9 cellular contexts compared by ENCODE assay signal in the genomic region with DNA sequence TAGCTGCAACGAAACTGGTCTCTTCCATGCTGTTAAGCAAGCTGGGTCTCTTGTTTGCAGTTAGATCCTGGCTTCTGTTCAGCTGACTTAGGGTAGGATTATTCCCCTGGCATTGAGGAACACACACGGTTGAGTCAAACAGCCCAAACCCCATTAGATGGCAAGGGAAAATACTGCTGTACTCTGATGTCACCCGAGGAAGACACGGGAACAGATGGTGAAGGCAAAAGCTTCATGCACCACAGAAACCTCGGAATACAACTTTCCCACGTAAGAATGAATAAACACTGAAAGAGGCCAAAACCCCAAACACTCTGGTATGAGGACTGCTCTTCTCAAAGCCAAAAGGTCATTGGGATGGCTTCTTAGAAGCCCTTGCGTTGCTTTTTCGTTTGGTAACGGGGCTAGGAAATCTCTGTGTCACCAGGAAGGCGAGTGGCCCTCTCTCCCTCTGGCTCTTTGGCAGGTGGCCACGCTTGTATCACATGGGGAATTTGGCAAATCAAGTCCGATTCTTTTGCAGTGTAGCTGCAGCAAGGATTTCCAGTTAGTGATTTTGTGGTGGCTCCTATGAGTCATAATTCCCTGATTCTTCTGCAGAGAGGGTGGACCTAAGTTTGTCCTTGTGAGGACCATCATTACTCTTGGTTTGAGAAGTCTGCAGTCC. TPM values are rescaled to one million over a fixed set of nuclear protein-coding genes. Genes with fewer than 3 reads are reported as not detected.
A peak's percentile ranks its signal among the peaks of the same experiment; 100 is the strongest.
DNase-seq lines count a peak whose midpoint lies in the region; ATAC-seq and TF ChIP-seq lines count a peak whose summit lies in the region.
"Had no signal": no experiment of that assay in that cellular context is flagged by ENCODE, and none has a peak within 500 bp of the region (broad histone marks: within the 10 kb centered on the region; RNA-seq: fewer than 3 reads in every experiment).

No MANE protein-coding gene starts in this region.

- intact Hi-C loops in activated T-helper 2 cell treated with anti-CD3 and anti-CD28 coated beads, Interferon-gamma antibody, Interleukin-2, Interleukin-4, amounts not matched to agents 10 μg/mL and 5 μg/mL and 100 μg/mL, durations not matched to agents 14 hours and 24 hours and 36 hours (cut with micrococcal nuclease) = loop anchor here (1.0 kb wide), 2 partner anchors 10 to 16 kb away; no protein-coding TSS in a partner anchor
- intact Hi-C loops in sigmoid colon (cut with DNase I) = no loop called here

- peaks cover 0 to 11% (median 9%) of the 10 kb centered on the region in 4 donors for H3K4me1 ChIP-seq in sigmoid colon

- TF ChIP-seq CTCF in GM06990 (IDR thresholded peaks at IDR 0.05; ENCODE audit: insufficient read depth, low read length, poor library complexity, severe bottlenecking) (no peak), sigmoid colon (IDR thresholded peaks at IDR 0.05) (no peak)

- no peaks in the 10 kb centered on the region for H3K27me3 ChIP-seq in GM06990 (replicated peaks; ENCODE audit: control insufficient read depth, insufficient read depth, low read length)
- no peaks in the 10 kb centered on the region for H3K27me3 ChIP-seq in sigmoid colon

- peaks cover 46% of the 10 kb centered on the region for H3K4me1 Mint-ChIP-seq in activated T-helper 2 cell treated with anti-CD3 and anti-CD28 coated beads, Interferon-gamma antibody, Interleukin-2, Interleukin-4, amounts not matched to agents 10 μg/mL and 5 μg/mL and 100 μg/mL, durations not matched to agents 14 hours and 24 hours and 36 hours (ENCODE audit: low read depth)

- ATAC-seq in GM18519 (IDR thresholded peaks at IDR 0.05; ENCODE audit: low FRiP score, unreplicated experiment) (no peak), HG02973 (IDR thresholded peaks at IDR 0.05; ENCODE audit: unreplicated experiment) (no peak)

- peak in 1 of 4 donors; percentile 39 for TF ChIP-seq EP300 in sigmoid colon (IDR thresholded peaks at IDR 0.05)

- H3K27ac ChIP-seq in sigmoid colon = peak overlapping the region; percentile 35 to 56 (median 51)
- H3K27ac ChIP-seq: SK-N-MC had no signal

- no peaks in the 10 kb centered on the region for H3K27me3 Mint-ChIP-seq in activated T-helper 2 cell treated with anti-CD3 and anti-CD28 coated beads, Interferon-gamma antibody, Interleukin-2, Interleukin-4, amounts not matched to agents 10 μg/mL and 5 μg/mL and 100 μg/mL, durations not matched to agents 14 hours and 24 hours and 36 hours (ENCODE audit: low read depth)

- no peak for TF ChIP-seq POLR2A in sigmoid colon (IDR thresholded peaks at IDR 0.05)

- peak overlapping the region; percentile 67 for H3K27ac Mint-ChIP-seq in activated T-helper 2 cell treated with anti-CD3 and anti-CD28 coated beads, Interferon-gamma antibody, Interleukin-2, Interleukin-4, amounts not matched to agents 10 μg/mL and 5 μg/mL and 100 μg/mL, durations not matched to agents 14 hours and 24 hours and 36 hours

- DNase-seq in GM06990 (ENCODE audit: extremely low read depth, insufficient read length) (peak; percentile 50), HS-5 (ENCODE audit: low read depth) (peak; percentile 86), globus pallidus (ENCODE audit: low spot score) (peak; percentile 68), sigmoid colon (peak; percentile 93), GM19240 (ENCODE audit: insufficient read length, low spot score) (no peak)
- no peak for DNase-seq in activated T-helper 2 cell treated with anti-CD3 and anti-CD28 coated beads, Interferon-gamma antibody, Interleukin-2, Interleukin-4, amounts not matched to agents 10 μg/mL and 5 μg/mL and 100 μg/mL, durations not matched to agents 14 hours and 24 hours and 36 hours (ENCODE audit: low spot score)

- H3K36me3 ChIP-seq in GM06990 (ENCODE audit: control insufficient read depth, insufficient read depth, low read length) (no peaks in the 10 kb centered on the region), sigmoid colon (no peaks in the 10 kb centered on the region)

- no peaks in the 10 kb centered on the region for H3K9me3 ChIP-seq in sigmoid colon

- peak overlapping the region; percentile 46 for H3K4me3 ChIP-seq in GM06990 (replicated peaks; ENCODE audit: low read depth, low read length)
- H3K4me3 ChIP-seq in sigmoid colon = peak overlapping the region in 2 of 4 donors; percentile 7 to 12
- H3K4me3 ChIP-seq: SK-N-MC had no signal

- H3K4me3 Mint-ChIP-seq in activated T-helper 2 cell treated with anti-CD3 and anti-CD28 coated beads, Interferon-gamma antibody, Interleukin-2, Interleukin-4, amounts not matched to agents 10 μg/mL and 5 μg/mL and 100 μg/mL, durations not matched to agents 14 hours and 24 hours and 36 hours (ENCODE audit: low read depth) = peak overlapping the region; percentile 63

- H3K9me3 Mint-ChIP-seq in activated T-helper 2 cell treated with anti-CD3 and anti-CD28 coated beads, Interferon-gamma antibody, Interleukin-2, Interleukin-4, amounts not matched to agents 10 μg/mL and 5 μg/mL and 100 μg/mL, durations not matched to agents 14 hours and 24 hours and 36 hours = peaks cover under 1% of the 10 kb centered on the region

- WGBS in sigmoid colon, 2 donors = 69 to 72% methylated on average over 12 of the region's 12 CpGs

- no peaks in the 10 kb centered on the region for H3K36me3 Mint-ChIP-seq in activated T-helper 2 cell treated with anti-CD3 and anti-CD28 coated beads, Interferon-gamma antibody, Interleukin-2, Interleukin-4, amounts not matched to agents 10 μg/mL and 5 μg/mL and 100 μg/mL, durations not matched to agents 14 hours and 24 hours and 36 hours (ENCODE audit: low read depth)

RNA-seq across cellular contexts. Expression of a gene that starts 16.7 kb away (rescaled TPM):
- 98.6 and 110 TPM in 2 replicates for total RNA-seq in activated T-helper 2 cell treated with anti-CD3 and anti-CD28 coated beads, Interferon-gamma antibody, Interleukin-2, Interleukin-4, amounts not matched to agents 10 μg/mL and 5 μg/mL and 100 μg/mL, durations not matched to agents 14 hours and 24 hours and 36 hours
- total RNA-seq in sigmoid colon = 10 to 100 TPM; 21.9 to 53.2 (median 33.5) TPM
- 10 to 100 TPM in 1 of 3 donors, 1 to 10 TPM in 2; 6.6 to 12.9 (median 8.3) TPM for polyA plus RNA-seq in sigmoid colon

Comparison
In these comparisons a context has a peak if more than half of its experiments do, and no peak if none do; other contexts are left out.
1. DNase-seq: peak in GM06990 (single experiment), HS-5 (single experiment), globus pallidus (single experiment) and sigmoid colon (single experiment); none in activated T-helper 2 cell treated with anti-CD3 and anti-CD28 coated beads, Interferon-gamma antibody, Interleukin-2, Interleukin-4, amounts not matched to agents 10 μg/mL and 5 μg/mL and 100 μg/mL, durations not matched to agents 14 hours and 24 hours and 36 hours (single experiment) and GM19240 (single experiment).